Comparison of ENCODE assay signal across 2 cellular contexts in the genomic region with DNA sequence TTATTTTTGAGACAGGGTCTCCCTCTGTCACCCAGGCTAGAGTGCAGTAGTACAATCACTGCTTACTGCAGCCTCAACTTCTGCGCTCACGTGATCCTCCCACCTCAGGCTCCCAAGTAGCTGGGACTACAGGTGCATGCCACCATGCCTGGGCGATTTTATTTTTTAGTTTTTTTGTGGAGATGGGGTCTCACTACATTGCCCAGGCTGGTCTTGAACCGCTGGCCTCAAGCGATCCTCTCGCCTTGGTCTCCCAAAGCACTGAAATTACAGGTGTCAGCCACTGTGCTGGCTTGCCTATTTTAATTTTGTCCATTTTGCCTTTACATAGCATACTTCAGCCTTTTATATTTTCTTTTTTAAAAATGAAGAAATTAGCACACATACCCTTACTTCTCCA.
TF ChIP-seq lines count a peak whose summit lies in the region.

No MANE protein-coding gene starts in this region.

TF ChIP-seq in HepG2, 621 proteins besides CTCF, POLR2A, EP300 and RAD21:
- TF ChIP-seq, protein P1, sequence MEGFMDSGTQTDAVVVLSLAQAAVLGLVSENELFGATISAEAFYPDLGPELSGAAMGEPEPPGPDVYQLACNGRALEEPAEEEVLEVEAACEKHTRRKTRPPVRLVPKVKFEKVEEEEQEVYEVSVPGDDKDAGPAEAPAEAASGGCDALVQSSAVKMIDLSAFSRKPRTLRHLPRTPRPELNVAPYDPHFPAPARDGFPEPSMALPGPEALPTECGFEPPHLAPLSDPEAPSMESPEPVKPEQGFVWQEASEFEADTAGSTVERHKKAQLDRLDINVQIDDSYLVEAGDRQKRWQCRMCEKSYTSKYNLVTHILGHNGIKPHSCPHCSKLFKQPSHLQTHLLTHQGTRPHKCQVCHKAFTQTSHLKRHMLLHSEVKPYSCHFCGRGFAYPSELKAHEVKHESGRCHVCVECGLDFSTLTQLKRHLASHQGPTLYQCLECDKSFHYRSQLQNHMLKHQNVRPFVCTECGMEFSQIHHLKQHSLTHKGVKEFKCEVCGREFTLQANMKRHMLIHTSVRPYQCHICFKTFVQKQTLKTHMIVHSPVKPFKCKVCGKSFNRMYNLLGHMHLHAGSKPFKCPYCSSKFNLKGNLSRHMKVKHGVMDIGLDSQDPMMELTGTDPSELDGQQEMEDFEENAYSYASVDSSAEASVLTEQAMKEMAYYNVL (CRISPR knock-in tag; IDR thresholded peaks at IDR 0.05; ENCODE audit: borderline replicate concordance) = no peak
- no peak for TF ChIP-seq JARID2 (CRISPR knock-in tag; IDR thresholded peaks at IDR 0.05; ENCODE audit: insufficient replicate concordance)
- no peak for TF ChIP-seq ZNF570 (CRISPR knock-in tag; IDR thresholded peaks at IDR 0.05; ENCODE audit: borderline replicate concordance)
- TF ChIP-seq KLF6 (CRISPR knock-in tag; IDR thresholded peaks at IDR 0.05) = no peak
- peak; percentile 39; the same call in 1 of the 2 replicates for TF ChIP-seq ZNF121 (CRISPR knock-in tag; IDR thresholded peaks at IDR 0.05)
- TF ChIP-seq HNF4A (CRISPR knock-in tag; IDR thresholded peaks at IDR 0.05) = no peak

TF ChIP-seq in K562, 482 proteins besides CTCF, POLR2A, EP300 and RAD21:
- TF ChIP-seq, protein P2, sequence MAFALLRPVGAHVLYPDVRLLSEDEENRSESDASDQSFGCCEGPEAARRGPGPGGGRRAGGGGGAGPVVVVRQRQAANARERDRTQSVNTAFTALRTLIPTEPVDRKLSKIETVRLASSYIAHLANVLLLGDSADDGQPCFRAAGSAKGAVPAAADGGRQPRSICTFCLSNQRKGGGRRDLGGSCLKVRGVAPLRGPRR (CRISPR knock-in tag; IDR thresholded peaks at IDR 0.05) = no peak
- TF ChIP-seq NFE2 (IDR thresholded peaks at IDR 0.05; ENCODE audit: low read depth) (no peak), ZNF121 (CRISPR knock-in tag; conservative IDR thresholded peaks at IDR 0.05) (peak; percentile 54; the same call in 1 of the 2 replicates)
TF ChIP-seq in K562: peak in this region for 1.
